Comparison of ENCODE assay signal across 8 cellular contexts in the genomic region with DNA sequence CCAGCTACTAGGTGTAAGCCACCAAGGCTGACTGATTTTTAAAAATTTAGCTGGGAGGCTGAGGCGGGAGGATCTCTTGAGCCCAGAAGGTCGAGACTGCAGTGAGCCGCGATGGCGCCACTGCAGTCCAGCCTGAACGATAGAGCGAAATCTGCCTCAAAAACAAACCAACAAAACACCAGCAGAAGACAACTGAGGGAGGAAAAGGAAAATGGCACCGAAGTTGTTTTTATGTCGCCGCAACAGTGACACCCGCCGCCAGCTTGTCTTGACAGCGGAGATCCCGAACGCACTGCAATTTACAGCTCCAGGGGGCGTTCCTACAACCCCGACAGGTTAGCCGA.
DNase-seq lines count a peak whose midpoint lies in the region; ATAC-seq and TF ChIP-seq lines count a peak whose summit lies in the region.

No MANE protein-coding gene starts in this region.

- TF ChIP-seq POLR2A in GM18951 (IDR thresholded peaks at IDR 0.05; ENCODE audit: extremely low read depth, insufficient read depth, insufficient read length), result peak; percentile 3

- TF ChIP-seq CTCF in OCI-LY1 (IDR thresholded peaks at IDR 0.05; ENCODE audit: low read length) (no peak), epithelial cell of esophagus (IDR thresholded peaks at IDR 0.05; ENCODE audit: insufficient read depth, low read depth, low read length, missing control alignments) (no peak), retinal pigment epithelial cell (conservative IDR thresholded peaks at IDR 0.05; ENCODE audit: low read depth, low read length) (no peak)

- H3K4me3 ChIP-seq in OCI-LY1 (ENCODE audit: low read depth, low read length, poor library complexity, severe bottlenecking), result peak overlapping the region; percentile 53
- H3K4me3 ChIP-seq in epithelial cell of esophagus (ENCODE audit: low read length), result peak overlapping the region; percentile 32
- peak overlapping the region; percentile 40 for H3K4me3 ChIP-seq in retinal pigment epithelial cell (ENCODE audit: low read length)

- in situ Hi-C loops in GM18951 (cut with MboI; ENCODE audit: low sequenced_read_pairs, unreplicated experiment), result no loop called here

- DNase-seq in epithelial cell of esophagus (ENCODE audit: low read depth) (no peak), retinal pigment epithelial cell (ENCODE audit: low read depth) (no peak), NCI-H2227 (lab: John Stamatoyannopoulos, UW; ENCODE audit: unreplicated experiment) (no peak), SKM-1 treated with dmso at 0.1 percent for 144 hours (lab: John Stamatoyannopoulos, UW; ENCODE audit: unreplicated experiment) (no peak), Kasumi-1 (lab: John Stamatoyannopoulos, UW) (no peak)

- no peaks in the 10 kb centered on the region for H3K9me2 ChIP-seq in OCI-LY1 (ENCODE audit: low read depth, low read length)

- no peaks in the 10 kb centered on the region for H3K79me2 ChIP-seq in OCI-LY1 (ENCODE audit: insufficient read depth, low read length)

- H3K27me3 ChIP-seq in OCI-LY1 (ENCODE audit: insufficient read depth, low read length), result no peaks in the 10 kb centered on the region

- H3K4me1 ChIP-seq in OCI-LY1 (ENCODE audit: insufficient read depth, low read length, severe bottlenecking), result peaks cover 10% of the 10 kb centered on the region

- peaks cover 8% of the 10 kb centered on the region; the same call in 1 of the 2 replicates for H3K36me3 ChIP-seq in OCI-LY1 (ENCODE audit: insufficient read depth, low read length)

- no peaks in the 10 kb centered on the region for H3K9me3 ChIP-seq in OCI-LY1 (ENCODE audit: low read length)

- H3K9ac ChIP-seq in OCI-LY1 (ENCODE audit: low read length), result peak overlapping the region; percentile 50; the same call in 1 of the 2 replicates

- H3F3A ChIP-seq in OCI-LY1 (ENCODE audit: insufficient read depth, low read length), result no peaks in the 10 kb centered on the region

- no peak for ATAC-seq in GM21423 (IDR thresholded peaks at IDR 0.05; ENCODE audit: unreplicated experiment)

- H2AFZ ChIP-seq in OCI-LY1 (ENCODE audit: low read length), result peak overlapping the region; percentile 83

- peak overlapping the region; percentile 76 for H3K4me2 ChIP-seq in OCI-LY1 (ENCODE audit: low read length)

- no peaks in the 10 kb centered on the region for H4K20me1 ChIP-seq in OCI-LY1 (ENCODE audit: insufficient read depth, low read length)

- no peak overlapping the region for H3K27ac ChIP-seq in OCI-LY1 (ENCODE audit: low read depth, low read length, poor library complexity, severe bottlenecking)
